In the genomic region with DNA sequence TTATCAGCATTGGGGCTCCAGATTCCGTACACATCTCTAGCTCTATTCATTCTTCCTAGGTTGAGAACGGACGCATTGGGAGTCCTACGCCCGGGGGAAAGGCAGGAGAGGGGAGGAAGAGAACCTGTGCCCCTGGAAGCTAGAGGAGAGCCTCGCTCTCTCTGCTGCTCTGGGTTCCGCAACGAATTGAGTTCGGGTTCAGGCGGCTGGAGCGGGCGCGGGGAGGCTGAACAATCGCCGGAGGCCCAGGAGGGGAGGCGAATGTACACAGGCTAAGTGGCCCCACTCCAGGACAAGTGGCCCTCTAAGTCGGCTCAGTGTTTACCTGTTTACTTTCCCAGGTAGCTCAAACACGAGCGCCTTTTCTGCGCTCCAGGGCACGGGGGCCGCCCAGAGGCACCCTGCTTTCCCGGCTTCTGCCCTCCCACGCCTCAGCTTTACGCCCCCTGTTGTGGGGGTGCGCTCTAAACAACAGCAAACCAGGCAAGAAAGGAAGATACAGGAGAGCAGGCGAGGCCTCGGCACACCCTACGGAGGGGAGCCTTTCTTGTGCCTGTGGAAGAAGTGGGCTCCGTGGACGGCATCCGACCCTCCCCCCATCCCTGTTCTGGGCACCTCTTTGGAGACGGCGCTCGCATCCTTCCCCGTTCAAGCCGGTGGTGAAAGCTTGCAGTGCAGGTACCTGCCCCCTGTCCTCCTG, we compare ENCODE assay signal across 14 cellular contexts. TPM values are rescaled to one million over a fixed set of nuclear protein-coding genes. Genes with fewer than 3 reads are reported as not detected.
DNase-seq lines count a peak whose midpoint lies in the region; ATAC-seq and TF ChIP-seq lines count a peak whose summit lies in the region.
"Had no signal": no experiment of that assay in that cellular context is flagged by ENCODE, and none has a peak within 500 bp of the region (broad histone marks: within the 10 kb centered on the region; RNA-seq: fewer than 3 reads in every experiment).

No MANE protein-coding gene starts in this region.

- DNase-seq in activated naive CD8-positive, alpha-beta T cell treated with anti-CD3 and anti-CD28 coated beads for 36 hours: no peak
- DNase-seq in NCI-H1092 treated with DMSO at 0.1 percent for 48 hours (lab: John Stamatoyannopoulos, UW) (peak; percentile 54), endodermal cell (no peak), type B pancreatic cell (ENCODE audit: extremely low spot score, unreplicated experiment) (peak; percentile 61), colonic mucosa (no peak), germinal center (ENCODE audit: low spot score) (no peak)
- DNase-seq: activated T-cell treated with anti-CD3 and anti-CD28 coated beads for 4 hours, erythroblast, HFFc6, NCI-H226 had no signal

- TF ChIP-seq CTCF in endodermal cell (conservative IDR thresholded peaks at IDR 0.05) (no peak), type B pancreatic cell (conservative IDR thresholded peaks at IDR 0.05) (no peak), colonic mucosa (IDR thresholded peaks at IDR 0.05) (no peak)

- H3K9ac ChIP-seq in endodermal cell (ENCODE audit: extremely low read depth, low read length, poor library complexity, severe bottlenecking) (no peak overlapping the region), colonic mucosa (ENCODE audit: low read depth in 2 of 2, low read length in 2 of 2) (no peak overlapping the region)

- whole genome bisulfite sequencing in endodermal cell (ENCODE audit: insufficient coverage in 1 of 2, insufficient read length in 1 of 2), 2 experiments: 1 to 2% methylated on average over 11 to 37 of the region's 37 CpGs

- intact Hi-C loops in colonic mucosa (cut with DNase I): no loop called here

- H3K36me3 ChIP-seq in endodermal cell (ENCODE audit: control insufficient read depth, insufficient read depth, low read length) (no peaks in the 10 kb centered on the region), colonic mucosa (no peaks in the 10 kb centered on the region)

- no peak overlapping the region for H3K27ac ChIP-seq in endodermal cell (ENCODE audit: low read depth, low read length)
- H3K27ac ChIP-seq in colonic mucosa: no peak overlapping the region

- H3K4me1 Mint-ChIP-seq in activated naive CD8-positive, alpha-beta T cell (ENCODE audit: low read depth): peaks cover 40% of the 10 kb centered on the region
- H3K4me1 Mint-ChIP-seq in activated naive CD8-positive, alpha-beta T cell treated with anti-CD3 and anti-CD28 coated beads for 36 hours: peaks cover 27% of the 10 kb centered on the region
- H3K4me1 Mint-ChIP-seq in endodermal cell (peaks cover 56% of the 10 kb centered on the region), type B pancreatic cell (ENCODE audit: unreplicated experiment) (peaks cover 13% of the 10 kb centered on the region)

- no peaks in the 10 kb centered on the region for H3K36me3 Mint-ChIP-seq in activated naive CD8-positive, alpha-beta T cell
- H3K36me3 Mint-ChIP-seq in activated naive CD8-positive, alpha-beta T cell treated with anti-CD3 and anti-CD28 coated beads for 36 hours: no peaks in the 10 kb centered on the region
- H3K36me3 Mint-ChIP-seq in endodermal cell (ENCODE audit: low read depth) (no peaks in the 10 kb centered on the region), type B pancreatic cell (no peaks in the 10 kb centered on the region)

- peaks cover 54% of the 10 kb centered on the region for H3K27me3 Mint-ChIP-seq in activated naive CD8-positive, alpha-beta T cell
- H3K27me3 Mint-ChIP-seq in activated naive CD8-positive, alpha-beta T cell treated with anti-CD3 and anti-CD28 coated beads for 36 hours: peaks cover 88% of the 10 kb centered on the region
- H3K27me3 Mint-ChIP-seq in endodermal cell (ENCODE audit: insufficient read depth) (peaks cover 92% of the 10 kb centered on the region), type B pancreatic cell (peaks cover 87% of the 10 kb centered on the region)

- H3K4me3 Mint-ChIP-seq in activated naive CD8-positive, alpha-beta T cell: peak overlapping the region; percentile 70
- H3K4me3 Mint-ChIP-seq in activated naive CD8-positive, alpha-beta T cell treated with anti-CD3 and anti-CD28 coated beads for 36 hours: no peak overlapping the region
- H3K4me3 Mint-ChIP-seq in endodermal cell (peak overlapping the region; percentile 55), type B pancreatic cell (peak overlapping the region; percentile 76)
- H3K4me3 Mint-ChIP-seq: HFFc6 had no signal

- H3K9me3 Mint-ChIP-seq in activated naive CD8-positive, alpha-beta T cell (ENCODE audit: low read depth): no peaks in the 10 kb centered on the region
- H3K9me3 Mint-ChIP-seq in activated naive CD8-positive, alpha-beta T cell treated with anti-CD3 and anti-CD28 coated beads for 36 hours: no peaks in the 10 kb centered on the region
- H3K9me3 Mint-ChIP-seq in endodermal cell (no peaks in the 10 kb centered on the region), type B pancreatic cell (no peaks in the 10 kb centered on the region)
- H3K9me3 Mint-ChIP-seq: HFFc6 had no signal

- H3K4me1 ChIP-seq in endodermal cell (ENCODE audit: control insufficient read depth, insufficient read depth, low read length): peaks cover 21% of the 10 kb centered on the region
- no peaks in the 10 kb centered on the region for H3K4me1 ChIP-seq in colonic mucosa

- H3K4me3 ChIP-seq in endodermal cell (ENCODE audit: low read length) (peak overlapping the region; percentile 62), colonic mucosa (no peak overlapping the region)

- H3K27ac Mint-ChIP-seq in activated naive CD8-positive, alpha-beta T cell: no peak overlapping the region
- no peak overlapping the region for H3K27ac Mint-ChIP-seq in activated naive CD8-positive, alpha-beta T cell treated with anti-CD3 and anti-CD28 coated beads for 36 hours
- no peak overlapping the region for H3K27ac Mint-ChIP-seq in endodermal cell
- H3K27ac Mint-ChIP-seq in type B pancreatic cell: peak overlapping the region; percentile 74
- H3K27ac Mint-ChIP-seq: HFFc6 had no signal

- ATAC-seq in HG03442 (IDR thresholded peaks at IDR 0.05; ENCODE audit: unreplicated experiment): no peak

- H3K9me3 ChIP-seq in endodermal cell (ENCODE audit: control insufficient read depth, low read length): no peaks in the 10 kb centered on the region
- no peaks in the 10 kb centered on the region for H3K9me3 ChIP-seq in colonic mucosa

- H3K27me3 ChIP-seq in endodermal cell (ENCODE audit: control insufficient read depth, insufficient read depth, low read length, poor library complexity, severe bottlenecking): peaks cover 97% of the 10 kb centered on the region
- H3K27me3 ChIP-seq in colonic mucosa: peaks cover 99% of the 10 kb centered on the region

RNA-seq across cellular contexts. Expression of a gene that starts 4.6 kb away (rescaled TPM):
- not detected for total RNA-seq in activated naive CD8-positive, alpha-beta T cell treated with anti-CD3 and anti-CD28 coated beads for 36 hours
- total RNA-seq in endodermal cell: 1 to 10 TPM in 1 of 2 donors, under 1 TPM in 1; 0.31 to 1.5 TPM
- 0.11 TPM for polyA plus RNA-seq in endodermal cell (2013, experiment 1 of 2)
- polyA plus RNA-seq in endodermal cell (2013, experiment 2 of 2): not detected
- total RNA-seq in type B pancreatic cell (ENCODE audit: low replicate concordance): 6.0 and 15.4 TPM in 2 replicates
- total RNA-seq in colonic mucosa: 1 to 10 TPM; 1.4 to 1.6 TPM
- total RNA-seq: mononuclear cell had no signal
- polyA plus RNA-seq: keratinocyte had no signal

Comparison
In these comparisons a context has a peak if more than half of its experiments do, and no peak if none do; other contexts are left out.
1. DNase-seq: peak in NCI-H1092 treated with DMSO at 0.1 percent for 48 hours (single experiment) and type B pancreatic cell (single experiment); none in activated naive CD8-positive, alpha-beta T cell treated with anti-CD3 and anti-CD28 coated beads for 36 hours (single experiment), endodermal cell (single experiment), colonic mucosa (single experiment) and germinal center (single experiment).